8 cellular contexts compared by ENCODE assay signal in the genomic region with DNA sequence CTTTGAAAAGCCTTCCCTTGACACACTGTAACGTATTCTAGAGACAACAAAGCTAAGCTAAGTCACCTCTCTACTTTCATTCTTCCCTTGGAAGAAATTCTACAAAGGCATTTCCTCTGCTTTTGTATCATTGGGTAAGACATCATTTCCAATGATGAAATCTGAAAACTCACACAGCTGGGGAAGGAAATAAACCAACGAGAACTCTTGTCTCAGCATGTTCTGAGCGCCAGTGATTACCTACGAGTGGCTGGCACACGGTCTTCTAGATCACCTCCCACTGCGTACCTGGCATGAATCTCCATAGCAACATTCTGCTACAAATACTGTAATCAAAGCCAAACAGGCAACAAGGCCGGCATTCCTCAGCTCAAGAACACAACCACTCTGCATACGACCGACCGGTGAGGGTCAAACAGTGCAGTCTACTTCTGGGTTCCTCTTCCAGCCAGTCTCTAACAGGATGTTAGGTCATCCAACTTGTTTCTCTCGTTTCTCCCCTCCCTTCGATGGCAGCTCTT. TPM values are rescaled to one million over a fixed set of nuclear protein-coding genes. Genes with fewer than 3 reads are reported as not detected.
DNase-seq lines count a peak whose midpoint lies in the region; ATAC-seq and TF ChIP-seq lines count a peak whose summit lies in the region.

No MANE protein-coding gene starts in this region.

- H3K4me3 Mint-ChIP-seq in activated naive CD8-positive, alpha-beta T cell treated with anti-CD3 and anti-CD28 coated beads, Interleukin-2, amount 50 U/mL, for 24 hours = peak overlapping the region; percentile 64

- TF ChIP-seq CTCF in DOHH2 (IDR thresholded peaks at IDR 0.05; ENCODE audit: low read depth, low read length, poor library complexity, severe bottlenecking) (no peak), OCI-LY3 (IDR thresholded peaks at IDR 0.05; ENCODE audit: low read depth, low read length) (no peak), retinal pigment epithelial cell (conservative IDR thresholded peaks at IDR 0.05; ENCODE audit: low read depth, low read length) (no peak)

- peak; percentile 42 for ATAC-seq in HG03342 (IDR thresholded peaks at IDR 0.05; ENCODE audit: unreplicated experiment)
- ATAC-seq in activated naive CD8-positive, alpha-beta T cell treated with anti-CD3 and anti-CD28 coated beads, Interleukin-2, amount 50 U/mL, for 24 hours = peak; percentile 33
- ATAC-seq in left cardiac atrium = peak; percentile 63 to 85

- peaks cover 95% of the 10 kb centered on the region for H3K4me1 Mint-ChIP-seq in activated naive CD8-positive, alpha-beta T cell treated with anti-CD3 and anti-CD28 coated beads, Interleukin-2, amount 50 U/mL, for 24 hours

- H3K36me3 Mint-ChIP-seq in activated naive CD8-positive, alpha-beta T cell treated with anti-CD3 and anti-CD28 coated beads, Interleukin-2, amount 50 U/mL, for 24 hours (ENCODE audit: low read depth) = peaks cover 6% of the 10 kb centered on the region

- H3K4me1 ChIP-seq in DOHH2 (ENCODE audit: control insufficient read depth, low read length) = peaks cover 51% of the 10 kb centered on the region
- H3K4me1 ChIP-seq in OCI-LY3 (ENCODE audit: low read length) = peaks cover 31% of the 10 kb centered on the region

- no peaks in the 10 kb centered on the region for H3K9me3 Mint-ChIP-seq in activated naive CD8-positive, alpha-beta T cell treated with anti-CD3 and anti-CD28 coated beads, Interleukin-2, amount 50 U/mL, for 24 hours

- 0 out of 2 replicates have a peak overlapping the region, but pooled peaks have one; percentile 34 for H2AFZ ChIP-seq in OCI-LY3 (ENCODE audit: low read depth, low read length)

- no peak for DNase-seq in activated naive CD8-positive, alpha-beta T cell treated with anti-CD3 and anti-CD28 coated beads, Interleukin-2, amount 50 U/mL, for 24 hours
- DNase-seq in left cardiac atrium (peak; percentile 45), retinal pigment epithelial cell (ENCODE audit: low read depth) (peak; percentile 76), HuH-7 (ENCODE audit: low spot score) (no peak), NCI-H1092 treated with DMSO at 0.1 percent for 48 hours (lab: John Stamatoyannopoulos, UW) (no peak)

- H3K9me3 ChIP-seq in DOHH2 (ENCODE audit: control insufficient read depth, insufficient read depth, low read length) (no peaks in the 10 kb centered on the region), OCI-LY3 (ENCODE audit: insufficient read depth, low read length) (no peaks in the 10 kb centered on the region)

- peaks cover 14% of the 10 kb centered on the region for H3F3A ChIP-seq in DOHH2 (ENCODE audit: control insufficient read depth, insufficient read depth)

- H3K27me3 ChIP-seq in DOHH2 (ENCODE audit: control insufficient read depth, low read length) (no peaks in the 10 kb centered on the region; the same call in 1 of the 2 replicates), OCI-LY3 (ENCODE audit: low read depth, low read length) (peaks cover 90% of the 10 kb centered on the region)

- no peaks in the 10 kb centered on the region for H3K9me2 ChIP-seq in DOHH2 (replicated peaks; ENCODE audit: control insufficient read depth, low read length)

- H3K4me3 ChIP-seq in DOHH2 (ENCODE audit: low read length) = peak overlapping the region; percentile 66
- peak overlapping the region; percentile 67 for H3K4me3 ChIP-seq in OCI-LY3 (ENCODE audit: low read length)
- peak overlapping the region; percentile 11 for H3K4me3 ChIP-seq in retinal pigment epithelial cell (ENCODE audit: low read length)

- peak overlapping the region; percentile 83 for H3K27ac Mint-ChIP-seq in activated naive CD8-positive, alpha-beta T cell treated with anti-CD3 and anti-CD28 coated beads, Interleukin-2, amount 50 U/mL, for 24 hours

- no peaks in the 10 kb centered on the region for H3K36me3 ChIP-seq in DOHH2 (ENCODE audit: control insufficient read depth, low read length)
- no peaks in the 10 kb centered on the region for H3K36me3 ChIP-seq in OCI-LY3 (replicated peaks; ENCODE audit: low read depth, low read length)

- H3K79me2 ChIP-seq in DOHH2 (ENCODE audit: control insufficient read depth, low read length) = no peaks in the 10 kb centered on the region; the same call in 1 of the 2 replicates
- H3K79me2 ChIP-seq in OCI-LY3 (ENCODE audit: low read length) = no peaks in the 10 kb centered on the region

- H3K27me3 Mint-ChIP-seq in activated naive CD8-positive, alpha-beta T cell treated with anti-CD3 and anti-CD28 coated beads, Interleukin-2, amount 50 U/mL, for 24 hours = peaks cover 3% of the 10 kb centered on the region

- intact Hi-C loops in left cardiac atrium (cut with DNase I) = no loop called here

- no peaks in the 10 kb centered on the region for H4K20me1 ChIP-seq in DOHH2 (ENCODE audit: control insufficient read depth, insufficient read depth, low read depth, low read length)
- peaks cover 18% of the 10 kb centered on the region for H4K20me1 ChIP-seq in OCI-LY3 (ENCODE audit: insufficient read depth, low read length)

- H3K9ac ChIP-seq in OCI-LY3 (ENCODE audit: low read length) = no peak overlapping the region

- peak overlapping the region; percentile 44 for H3K27ac ChIP-seq in DOHH2 (ENCODE audit: low read depth, low read length)
- no peak overlapping the region for H3K27ac ChIP-seq in OCI-LY3 (ENCODE audit: low read length)

- H3K4me2 ChIP-seq in DOHH2 (ENCODE audit: low read length) = peak overlapping the region; percentile 82
- H3K4me2 ChIP-seq in OCI-LY3 (ENCODE audit: low read length) = peak overlapping the region; percentile 84

RNA-seq across cellular contexts. Expression of a gene that starts 7.6 kb away (rescaled TPM):
- 10 to 100 TPM; 20.5 to 22.7 TPM for total RNA-seq in left cardiac atrium

RNA-seq across cellular contexts. Expression of a gene that starts 53.0 kb away (rescaled TPM):
- 10 to 100 TPM; 24.9 to 38.9 TPM for total RNA-seq in left cardiac atrium

Comparison
In these comparisons a context has a peak if more than half of its experiments do, and no peak if none do; other contexts are left out.
1. H3K4me3 ChIP-seq: peak in every context shown above with its lines; median percentile 67 in OCI-LY3; 66 in DOHH2; 11 in retinal pigment epithelial cell.
2. DNase-seq: peak in left cardiac atrium (single experiment) and retinal pigment epithelial cell (single experiment); none in activated naive CD8-positive, alpha-beta T cell treated with anti-CD3 and anti-CD28 coated beads, Interleukin-2, amount 50 U/mL, for 24 hours (single experiment), HuH-7 (single experiment) and NCI-H1092 treated with DMSO at 0.1 percent for 48 hours (single experiment).
3. Peak in every context shown above with its lines, with median percentiles within 50 percentile points of each other: ATAC-seq.